ENCODE assay signal across 8 cellular contexts in genomic region chr7:21427861-21428641, GRCh38. TPM values are rescaled to one million over a fixed set of nuclear protein-coding genes. Genes with fewer than 3 reads are reported as not detected.
DNase-seq lines count a peak whose midpoint lies in the region; ATAC-seq and TF ChIP-seq lines count a peak whose summit lies in the region.

Gene SP4 (plus strand): TSS chr7:21428083. CDS start chr7:21428252, 169 bp downstream.

- POLR2A ChIA-PET in GM10248 (lab: Yijun Ruan, JAX) (interaction anchor here (0.7 to 1.2 kb wide), 4 partner anchors 9 to 75 kb away, joined by 4 to 5 read pairs (median 4); no protein-coding TSS in a partner anchor), SK-N-SH (lab: Yijun Ruan, JAX) (interaction anchor here (0.9 to 1.5 kb wide), 2 partner anchors 9 to 13 kb away, joined by 5 to 7 read pairs; no protein-coding TSS in a partner anchor)

- DNase-seq in GM10248 (ENCODE audit: extremely low spot score) = peak; percentile 96
- DNase-seq in NCI-H1092 (lab: John Stamatoyannopoulos, UW) = peak; percentile 95
- peak; percentile 97 for DNase-seq in SK-N-SH
- DNase-seq in activated naive CD4-positive, alpha-beta T cell treated with anti-CD3 and anti-CD28 coated beads, Interleukin-2, amount 50 U/mL, for 16 hours = peak; percentile 96
- DNase-seq in globus pallidus (ENCODE audit: low spot score) = peak; percentile 97
- DNase-seq in nucleus accumbens (lab: John Stamatoyannopoulos, UW) = peak; percentile 74 to 98 (median 95)
- peak; percentile 95 to 96 for DNase-seq in suprapubic skin (ENCODE audit: low spot score in 2 of 2)

- H3K27me3 ChIP-seq in SK-N-SH (ENCODE audit: insufficient read depth) (no peaks in the 10 kb centered on the region), suprapubic skin (no peaks in the 10 kb centered on the region)

- CTCF ChIA-PET in GM10248 (lab: Yijun Ruan, JAX) (interaction anchor here (1.4 to 2.4 kb wide), 6 partner anchors 9 to 175 kb away, joined by 3 to 14 read pairs (median 5); no protein-coding TSS in a partner anchor), SK-N-SH (lab: Yijun Ruan, JAX) (no interaction called here)

- H3K9me3 ChIP-seq in SK-N-SH (no peaks in the 10 kb centered on the region), suprapubic skin (no peaks in the 10 kb centered on the region)

- no peak for TF ChIP-seq RAD21 in SK-N-SH (IDR thresholded peaks at IDR 0.05; ENCODE audit: low read length)

- H2AFZ ChIP-seq in SK-N-SH (ENCODE audit: low read depth) = peak within 1 kb of the TSS; percentile 100

- H4K20me1 ChIP-seq in SK-N-SH (ENCODE audit: insufficient read depth) = no peaks in the 10 kb centered on the region

- peak in 1 of 2 donors; percentile 20 for TF ChIP-seq POLR2A in suprapubic skin (IDR thresholded peaks at IDR 0.05)

- ATAC-seq in HG02610 (IDR thresholded peaks at IDR 0.05; ENCODE audit: unreplicated experiment) = peak; percentile 69

- H3K4me1 ChIP-seq in SK-N-SH (ENCODE audit: control insufficient read depth in 1 of 2, insufficient read depth in 2 of 2, low read depth in 1 of 2, low read length in 1 of 2) (peaks cover 0 to 28% of the 10 kb centered on the region in 2 experiments; a peak in 2 of 4 replicates), suprapubic skin (peaks cover 43% of the 10 kb centered on the region)

- WGBS in SK-N-SH (ENCODE audit: low lambda C conversion rate) = 1% methylated on average over 31 of the region's 63 CpGs
- under 1% methylated on average over 47 of the region's 63 CpGs for WGBS in suprapubic skin

- TF ChIP-seq CTCF in GM10248 (IDR thresholded peaks at IDR 0.05; ENCODE audit: control extremely low read depth, extremely low read depth, low read depth, missing control alignments) = peak; percentile 10
- 0 out of 2 replicates have a peak, but pooled peaks have one; percentile 10 for TF ChIP-seq CTCF in SK-N-SH (IDR thresholded peaks at IDR 0.05)
- no peak for TF ChIP-seq CTCF in suprapubic skin (IDR thresholded peaks at IDR 0.05)

- peaks cover 12% of the 10 kb centered on the region for H3F3A ChIP-seq in SK-N-SH (replicated peaks; ENCODE audit: insufficient read depth)

- no peaks in the 10 kb centered on the region for H3K79me2 ChIP-seq in SK-N-SH (ENCODE audit: insufficient read depth)

- no peaks in the 10 kb centered on the region for H3K9me2 ChIP-seq in SK-N-SH

- H3K9ac ChIP-seq in SK-N-SH = peak within 1 kb of the TSS; percentile 96

- H3K27ac ChIP-seq in SK-N-SH (ENCODE audit: low read depth in 2 of 2, low read length in 1 of 2) = peak within 1 kb of the TSS; percentile 95
- H3K27ac ChIP-seq in suprapubic skin = peak within 1 kb of the TSS; percentile 99

- H3K4me3 ChIP-seq in SK-N-SH (ENCODE audit: low read depth in 2 of 2, low read length in 1 of 2) = peak within 1 kb of the TSS; percentile 93 to 100
- peak within 1 kb of the TSS; percentile 86 for H3K4me3 ChIP-seq in suprapubic skin

- H3K36me3 ChIP-seq in SK-N-SH (replicated peaks in 1 of 2; ENCODE audit: control insufficient read depth in 1 of 2, insufficient read depth in 2 of 2, low read length in 1 of 2) (peaks cover 0 to 2% of the 10 kb centered on the region in 2 experiments), suprapubic skin (no peaks in the 10 kb centered on the region)

- TF ChIP-seq EP300 in SK-N-SH (IDR thresholded peaks at IDR 0.05; ENCODE audit: borderline replicate concordance in 1 of 2, low read depth in 1 of 2, low read length in 1 of 2) (no peak; a peak in 1 of 4 replicates), suprapubic skin (IDR thresholded peaks at IDR 0.05) (no peak)

- H3K4me2 ChIP-seq in SK-N-SH = peak within 1 kb of the TSS; percentile 99

TF ChIP-seq in SK-N-SH, 30 proteins besides CTCF, POLR2A, EP300 and RAD21 (continues in another document):
- TF ChIP-seq NFIC (IDR thresholded peaks at IDR 0.05; ENCODE audit: borderline replicate concordance) (0 out of 2 replicates have a peak, but pooled peaks have one; percentile 6), YY1 (IDR thresholded peaks at IDR 0.05; ENCODE audit: low read depth) (peak; percentile 33; the same call in 1 of the 2 replicates), GATA2 (CRISPR knock-in tag; IDR thresholded peaks at IDR 0.05) (no peak), JUND (IDR thresholded peaks at IDR 0.05) (no peak), PBX3 (IDR thresholded peaks at IDR 0.05) (peak; percentile 97), SIN3A (IDR thresholded peaks at IDR 0.05; ENCODE audit: borderline replicate concordance, low read depth, low read length) (peak; percentile 52; the same call in 1 of the 2 replicates), TAF1 (IDR thresholded peaks at IDR 0.05; ENCODE audit: borderline replicate concordance, low read depth, low read length) (peak; percentile 49), FOXM1 (IDR thresholded peaks at IDR 0.05; ENCODE audit: low read depth) (no peak), CHD2 (IDR thresholded peaks at IDR 0.05; ENCODE audit: low read length, partially characterized antibody) (peak; percentile 29), TEAD4 (IDR thresholded peaks at IDR 0.05; ENCODE audit: borderline replicate concordance, insufficient read depth) (no peak), ELF1 (IDR thresholded peaks at IDR 0.05) (no peak), FOXJ3 (CRISPR knock-in tag; IDR thresholded peaks at IDR 0.05) (0 out of 2 replicates have a peak, but pooled peaks have one; percentile 1), MEF2A (IDR thresholded peaks at IDR 0.05; ENCODE audit: borderline replicate concordance, low read depth) (no peak), SMC3 (IDR thresholded peaks at IDR 0.05; ENCODE audit: low read depth, low read length) (no peak), GABPA (IDR thresholded peaks at IDR 0.05; ENCODE audit: low read depth) (no peak), POLR2AphosphoS5 (IDR thresholded peaks at IDR 0.05; ENCODE audit: low read depth, low read length) (peak; percentile 47), TCF12 (IDR thresholded peaks at IDR 0.05) (no peak), RFX5 (IDR thresholded peaks at IDR 0.05; ENCODE audit: low read length) (0 out of 2 replicates have a peak, but pooled peaks have one; percentile 65), FOSL2 (IDR thresholded peaks at IDR 0.05; ENCODE audit: borderline replicate concordance, low read depth) (no peak)
- TF ChIP-seq, protein P1, sequence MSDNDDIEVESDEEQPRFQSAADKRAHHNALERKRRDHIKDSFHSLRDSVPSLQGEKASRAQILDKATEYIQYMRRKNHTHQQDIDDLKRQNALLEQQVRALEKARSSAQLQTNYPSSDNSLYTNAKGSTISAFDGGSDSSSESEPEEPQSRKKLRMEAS (IDR thresholded peaks at IDR 0.05; ENCODE audit: low read depth) = peak; percentile 60; the same call in 1 of the 2 replicates
- TF ChIP-seq, protein P2, sequence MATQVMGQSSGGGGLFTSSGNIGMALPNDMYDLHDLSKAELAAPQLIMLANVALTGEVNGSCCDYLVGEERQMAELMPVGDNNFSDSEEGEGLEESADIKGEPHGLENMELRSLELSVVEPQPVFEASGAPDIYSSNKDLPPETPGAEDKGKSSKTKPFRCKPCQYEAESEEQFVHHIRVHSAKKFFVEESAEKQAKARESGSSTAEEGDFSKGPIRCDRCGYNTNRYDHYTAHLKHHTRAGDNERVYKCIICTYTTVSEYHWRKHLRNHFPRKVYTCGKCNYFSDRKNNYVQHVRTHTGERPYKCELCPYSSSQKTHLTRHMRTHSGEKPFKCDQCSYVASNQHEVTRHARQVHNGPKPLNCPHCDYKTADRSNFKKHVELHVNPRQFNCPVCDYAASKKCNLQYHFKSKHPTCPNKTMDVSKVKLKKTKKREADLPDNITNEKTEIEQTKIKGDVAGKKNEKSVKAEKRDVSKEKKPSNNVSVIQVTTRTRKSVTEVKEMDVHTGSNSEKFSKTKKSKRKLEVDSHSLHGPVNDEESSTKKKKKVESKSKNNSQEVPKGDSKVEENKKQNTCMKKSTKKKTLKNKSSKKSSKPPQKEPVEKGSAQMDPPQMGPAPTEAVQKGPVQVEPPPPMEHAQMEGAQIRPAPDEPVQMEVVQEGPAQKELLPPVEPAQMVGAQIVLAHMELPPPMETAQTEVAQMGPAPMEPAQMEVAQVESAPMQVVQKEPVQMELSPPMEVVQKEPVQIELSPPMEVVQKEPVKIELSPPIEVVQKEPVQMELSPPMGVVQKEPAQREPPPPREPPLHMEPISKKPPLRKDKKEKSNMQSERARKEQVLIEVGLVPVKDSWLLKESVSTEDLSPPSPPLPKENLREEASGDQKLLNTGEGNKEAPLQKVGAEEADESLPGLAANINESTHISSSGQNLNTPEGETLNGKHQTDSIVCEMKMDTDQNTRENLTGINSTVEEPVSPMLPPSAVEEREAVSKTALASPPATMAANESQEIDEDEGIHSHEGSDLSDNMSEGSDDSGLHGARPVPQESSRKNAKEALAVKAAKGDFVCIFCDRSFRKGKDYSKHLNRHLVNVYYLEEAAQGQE (IDR thresholded peaks at IDR 0.05; ENCODE audit: low read depth, low read length) = no peak
- TF ChIP-seq, protein P3, sequence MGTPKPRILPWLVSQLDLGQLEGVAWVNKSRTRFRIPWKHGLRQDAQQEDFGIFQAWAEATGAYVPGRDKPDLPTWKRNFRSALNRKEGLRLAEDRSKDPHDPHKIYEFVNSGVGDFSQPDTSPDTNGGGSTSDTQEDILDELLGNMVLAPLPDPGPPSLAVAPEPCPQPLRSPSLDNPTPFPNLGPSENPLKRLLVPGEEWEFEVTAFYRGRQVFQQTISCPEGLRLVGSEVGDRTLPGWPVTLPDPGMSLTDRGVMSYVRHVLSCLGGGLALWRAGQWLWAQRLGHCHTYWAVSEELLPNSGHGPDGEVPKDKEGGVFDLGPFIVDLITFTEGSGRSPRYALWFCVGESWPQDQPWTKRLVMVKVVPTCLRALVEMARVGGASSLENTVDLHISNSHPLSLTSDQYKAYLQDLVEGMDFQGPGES (IDR thresholded peaks at IDR 0.05; ENCODE audit: low read depth, low read length) = no peak

RNA-seq across cellular contexts. Expression of gene SP4, which starts in this region (rescaled TPM):
- polyA plus RNA-seq in SK-N-SH (2012; rRNA removed) = 1.1 and 1.5 TPM in 2 replicates
- 1.5 and 1.6 TPM in 2 replicates for polyA plus RNA-seq in SK-N-SH (2012; cell fraction: cytosol; rRNA removed)
- 0.85 and 1.9 TPM in 2 replicates for polyA plus RNA-seq in SK-N-SH (2012; cell fraction: nucleus; rRNA removed)
- total RNA-seq in suprapubic skin = 10 to 100 TPM in 3 of 4 donors, 1 to 10 TPM in 1; 5.3 to 17.0 (median 11.1) TPM

Comparison
In these comparisons a context has a peak if more than half of its experiments do, and no peak if none do; other contexts are left out.
1. Peak in every context shown above with its lines: DNase-seq, ATAC-seq, H3K4me3 ChIP-seq and H3K27ac ChIP-seq.
2. CTCF ChIP-seq: peak in GM10248 (single experiment) and SK-N-SH (single experiment); none in suprapubic skin (0 of 2).